ENCODE assay signal across 1 cellular context in genomic region chr6:8102122-8102958, GRCh38.
A peak's percentile ranks its signal among the peaks of the same experiment; 100 is the strongest.
TF ChIP-seq lines count a peak whose summit lies in the region.

TSS of gene EEF1E1 (minus strand) at chr6:8102548. CDS start at chr6:8102521, 27 bp downstream.

TF ChIP-seq in HepG2, 621 proteins besides CTCF, POLR2A, EP300 and RAD21 (continued from another document):
- TF ChIP-seq TRAFD1 (CRISPR knock-in tag; IDR thresholded peaks at IDR 0.05; ENCODE audit: borderline replicate concordance) (no peak), MAZ (IDR thresholded peaks at IDR 0.05; ENCODE audit: borderline replicate concordance, low read depth, low read length) (peak; percentile 84; the same call in 1 of the 2 replicates), MAZ (CRISPR knock-in tag; IDR thresholded peaks at IDR 0.05; ENCODE audit: low read depth) (peak; percentile 84), MIER2 (CRISPR knock-in tag; IDR thresholded peaks at IDR 0.05) (no peak; the same call in 1 of the 2 replicates)
